10 cellular contexts compared by ENCODE assay signal in the genomic region with DNA sequence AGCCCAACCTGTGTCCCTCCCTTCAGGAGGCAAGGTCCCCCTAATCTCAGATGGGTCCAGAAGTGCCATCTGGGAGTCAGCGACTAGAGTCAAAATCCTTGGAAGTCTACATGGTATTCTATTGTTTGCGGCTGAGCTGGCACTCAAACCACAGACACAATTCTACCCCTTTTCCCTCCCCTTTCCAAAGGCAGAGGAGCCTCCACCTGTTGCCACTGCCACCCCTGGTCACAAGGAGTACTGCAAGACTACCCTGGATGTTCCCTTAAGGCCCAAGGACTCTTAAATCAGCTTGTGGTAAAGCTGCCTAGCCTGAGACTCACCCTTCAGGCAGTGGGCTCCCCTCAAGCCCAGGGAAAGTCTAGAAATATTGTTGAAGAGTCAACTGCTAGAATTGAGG. TPM values are rescaled to one million over a fixed set of nuclear protein-coding genes. Genes with fewer than 3 reads are reported as not detected.
DNase-seq lines count a peak whose midpoint lies in the region; ATAC-seq and TF ChIP-seq lines count a peak whose summit lies in the region.
"Had no signal": no experiment of that assay in that cellular context is flagged by ENCODE, and none has a peak within 500 bp of the region (broad histone marks: within the 10 kb centered on the region; RNA-seq: fewer than 3 reads in every experiment).

No MANE protein-coding gene starts in this region.

- peak; percentile 80 for ATAC-seq in GM21576 (IDR thresholded peaks at IDR 0.05; ENCODE audit: unreplicated experiment)
- ATAC-seq in foreskin keratinocyte: peak; percentile 73

- H3K4me3 ChIP-seq in Loucy (ENCODE audit: low read length, poor library complexity, severe bottlenecking) (no peak overlapping the region), osteoblast (ENCODE audit: insufficient read depth, low read length) (no peak overlapping the region), H7 (ENCODE audit: insufficient read depth, low read depth, low read length) (no peak overlapping the region), stomach (no peak overlapping the region)
- H3K4me3 ChIP-seq: tibial artery had no signal

- H3K27ac ChIP-seq in foreskin keratinocyte (no peak overlapping the region), osteoblast (ENCODE audit: low read depth, low read length) (no peak overlapping the region), stomach (no peak overlapping the region)
- H3K27ac ChIP-seq: tibial artery had no signal

- no peaks in the 10 kb centered on the region for H4K20me1 ChIP-seq in Loucy (ENCODE audit: insufficient read depth, low read length, poor library complexity, severe bottlenecking)
- no peaks in the 10 kb centered on the region for H4K20me1 ChIP-seq in osteoblast (ENCODE audit: insufficient read depth, low read length)

- H3K27me3 ChIP-seq in Loucy (ENCODE audit: insufficient read depth, low read length, poor library complexity, severe bottlenecking): no peaks in the 10 kb centered on the region
- H3K27me3 ChIP-seq in foreskin keratinocyte: no peaks in the 10 kb centered on the region
- no peaks in the 10 kb centered on the region for H3K27me3 ChIP-seq in osteoblast (ENCODE audit: insufficient read depth, low read length)
- no peaks in the 10 kb centered on the region for H3K27me3 ChIP-seq in H7 (ENCODE audit: control insufficient read depth, insufficient read depth, low read length)
- H3K27me3 ChIP-seq in stomach: no peaks in the 10 kb centered on the region
- H3K27me3 ChIP-seq: tibial artery had no signal

- 0 out of 2 replicates have a peak, but pooled peaks cover 4% of the 10 kb centered on the region for H3K9me2 ChIP-seq in Loucy (replicated peaks; ENCODE audit: low read depth, low read length)

- TF ChIP-seq CTCF in GM12874 (IDR thresholded peaks at IDR 0.05; ENCODE audit: insufficient read depth, low read depth, low read length): peak; percentile 36; the same call in 1 of the 2 replicates
- peak; percentile 49 for TF ChIP-seq CTCF in Loucy (conservative IDR thresholded peaks at IDR 0.05; ENCODE audit: low read length)
- TF ChIP-seq CTCF in foreskin keratinocyte (conservative IDR thresholded peaks at IDR 0.05): peak; percentile 35
- no peak for TF ChIP-seq CTCF in osteoblast (IDR thresholded peaks at IDR 0.05; ENCODE audit: extremely low read depth, low read depth, low read length)
- TF ChIP-seq CTCF in stomach (IDR thresholded peaks at IDR 0.05): no peak

- no peak for TF ChIP-seq POLR2A in stomach (IDR thresholded peaks at IDR 0.05)

- WGBS in stomach, 5 donors: 20 to 74% (median 56%) methylated on average over 1 to 2 of the region's 2 CpGs

- intact Hi-C loops in stomach (cut with DNase I; ENCODE audit: low total_unique reads): no loop called here

- no peak overlapping the region for H3K4me2 ChIP-seq in Loucy (ENCODE audit: low read depth, low read length, poor library complexity, severe bottlenecking)
- H3K4me2 ChIP-seq in osteoblast (ENCODE audit: insufficient read depth, low read length): no peak overlapping the region

- no peaks in the 10 kb centered on the region for H3K36me3 ChIP-seq in Loucy (ENCODE audit: insufficient read depth, low read length)
- no peaks in the 10 kb centered on the region for H3K36me3 ChIP-seq in osteoblast (ENCODE audit: insufficient read depth, low read length)
- no peaks in the 10 kb centered on the region for H3K36me3 ChIP-seq in H7 (replicated peaks; ENCODE audit: control insufficient read depth, insufficient read depth, low read length)
- H3K36me3 ChIP-seq in stomach: no peaks in the 10 kb centered on the region
- H3K36me3 ChIP-seq: tibial artery had no signal

- H3F3A ChIP-seq in Loucy (ENCODE audit: low read depth): no peaks in the 10 kb centered on the region

- H3K9me3 ChIP-seq in Loucy (ENCODE audit: insufficient read depth, low read depth, low read length): no peaks in the 10 kb centered on the region
- H3K9me3 ChIP-seq in osteoblast (ENCODE audit: low read depth, low read length): no peaks in the 10 kb centered on the region
- H3K9me3 ChIP-seq in stomach: peaks cover 0 to 11% (median 2%) of the 10 kb centered on the region in 4 donors
- H3K9me3 ChIP-seq: tibial artery had no signal

- no peak for TF ChIP-seq EP300 in stomach (IDR thresholded peaks at IDR 0.05)

- H3K79me2 ChIP-seq in Loucy (ENCODE audit: insufficient read depth, low read length): no peaks in the 10 kb centered on the region
- H3K79me2 ChIP-seq in osteoblast (ENCODE audit: insufficient read depth, low read length): no peaks in the 10 kb centered on the region

- DNase-seq in foreskin keratinocyte: no peak
- DNase-seq in osteoblast (ENCODE audit: insufficient read length, low spot score, missing footprints): no peak
- DNase-seq in middle frontal gyrus (ENCODE audit: extremely low spot score, low spot score): no peak
- DNase-seq in H7: no peak
- DNase-seq in stomach: no peak
- DNase-seq: NCI-H524 treated with DMSO at 0.1 percent for 48 hours, tibial artery had no signal

- no peak overlapping the region for H3K9ac ChIP-seq in Loucy (ENCODE audit: low read depth, low read length, poor library complexity, severe bottlenecking)

- no peaks in the 10 kb centered on the region for H3K4me1 ChIP-seq in Loucy (ENCODE audit: insufficient read depth, low read length, poor library complexity, severe bottlenecking)
- no peaks in the 10 kb centered on the region for H3K4me1 ChIP-seq in foreskin keratinocyte
- no peaks in the 10 kb centered on the region for H3K4me1 ChIP-seq in osteoblast (ENCODE audit: insufficient read depth, low read length)
- H3K4me1 ChIP-seq in stomach: no peaks in the 10 kb centered on the region
- H3K4me1 ChIP-seq: tibial artery had no signal

- H2AFZ ChIP-seq in Loucy (ENCODE audit: low read length): no peak overlapping the region
- H2AFZ ChIP-seq in osteoblast (ENCODE audit: low read length): no peak overlapping the region

RNA-seq across cellular contexts. Expression of a gene that starts 4.3 kb away (rescaled TPM):
- total RNA-seq in foreskin keratinocyte (not detected in 2 replicates), osteoblast (not detected in 2 replicates), stomach (not detected)
- polyA plus RNA-seq in foreskin keratinocyte (not detected in 2 replicates), stomach (not detected)
- total RNA-seq in H7 (2014; rRNA removed; shearing (Covaris generic)): not detected in 2 replicates

RNA-seq across cellular contexts. Expression of a gene that starts 22.6 kb away (rescaled TPM):
- total RNA-seq in foreskin keratinocyte: not detected in 2 replicates
- not detected in 2 replicates for polyA plus RNA-seq in foreskin keratinocyte
- total RNA-seq in osteoblast: not detected in 2 replicates
- total RNA-seq in H7 (2014; rRNA removed; shearing (Covaris generic)): not detected in 2 replicates
- total RNA-seq in stomach: not detected
- not detected for polyA plus RNA-seq in stomach

Comparison
In these comparisons a context has a peak if more than half of its experiments do, and no peak if none do; other contexts are left out.
1. CTCF ChIP-seq: peak in GM12874 (single experiment), Loucy (single experiment) and foreskin keratinocyte (single experiment); none in osteoblast (single experiment) and stomach (0 of 7).